Comparison of ENCODE assay signal across 21 cellular contexts in the genomic region with DNA sequence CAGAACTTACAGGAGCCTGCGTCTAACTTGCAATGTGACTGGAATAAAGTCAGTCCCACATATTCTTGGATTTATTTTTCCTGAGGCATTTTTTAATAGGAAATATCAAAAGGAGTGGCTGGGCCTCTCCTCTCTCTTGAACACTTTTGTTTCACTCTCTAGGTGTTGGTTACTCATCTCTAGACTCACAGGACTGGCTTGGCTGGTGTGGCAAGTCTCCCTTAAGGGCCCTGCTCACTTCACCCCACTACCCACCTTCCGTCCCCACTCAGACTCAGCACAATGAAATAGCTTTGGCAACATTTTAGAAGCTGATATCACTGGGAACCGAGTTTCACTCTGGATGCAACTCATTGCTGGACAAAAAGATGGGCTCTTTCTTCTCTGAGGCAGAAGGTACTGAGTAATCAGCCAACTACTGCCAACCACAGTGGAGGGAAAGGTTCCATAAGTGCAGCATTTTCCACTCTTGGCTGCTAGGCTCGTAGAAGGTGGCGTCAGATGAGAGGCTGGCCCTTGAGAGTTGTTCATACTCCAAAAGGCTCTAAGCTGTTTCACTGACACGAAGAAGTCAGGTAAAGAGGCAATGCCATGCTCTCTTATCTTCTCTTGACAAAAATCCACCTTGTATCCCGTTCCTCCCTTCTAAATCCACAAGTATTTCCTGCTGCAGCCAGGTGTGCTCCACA.
A peak's percentile ranks its signal among the peaks of the same experiment; 100 is the strongest.
DNase-seq lines count a peak whose midpoint lies in the region; ATAC-seq and TF ChIP-seq lines count a peak whose summit lies in the region.
"Had no signal": no experiment of that assay in that cellular context is flagged by ENCODE, and none has a peak within 500 bp of the region (broad histone marks: within the 10 kb centered on the region; RNA-seq: fewer than 3 reads in every experiment).

No MANE protein-coding gene starts in this region.

- H3K27ac ChIP-seq in epithelial cell of prostate, result peak overlapping the region; percentile 95
- H3K27ac ChIP-seq in neural progenitor cell, result no peak overlapping the region
- no peak overlapping the region for H3K27ac ChIP-seq in coronary artery
- H3K27ac ChIP-seq: HL-60 had no signal

- H3K9ac ChIP-seq in neural progenitor cell, result no peak overlapping the region
- H3K9ac ChIP-seq: SK-N-SH had no signal

- no peaks in the 10 kb centered on the region for H4K20me1 ChIP-seq in neural progenitor cell (ENCODE audit: low read depth)

- H3K4me3 Mint-ChIP-seq in neural progenitor cell, result peak overlapping the region; percentile 26
- H3K4me3 Mint-ChIP-seq in activated CD8-positive, alpha-beta T cell treated with anti-CD3 and anti-CD28 coated beads, Interleukin-2, amount 10 ng/mL, durations not matched to agents 7 days and 5 days, result no peak overlapping the region
- H3K4me3 Mint-ChIP-seq: CD8-positive, alpha-beta T cell had no signal

- POLR2A ChIA-PET in activated CD8-positive, alpha-beta T cell treated with anti-CD3 and anti-CD28 coated beads, Interleukin-2, amount 10 ng/mL, durations not matched to agents 7 days and 5 days (lab: Charles Lee), result no interaction called here

- H3K4me3 ChIP-seq in neural progenitor cell, result no peak overlapping the region
- H3K4me3 ChIP-seq in coronary artery, result no peak overlapping the region

- H3F3A ChIP-seq in neural progenitor cell (ENCODE audit: low read depth), result peaks cover 8% of the 10 kb centered on the region

- no peak overlapping the region for H3K27ac Mint-ChIP-seq in neural progenitor cell
- no peak overlapping the region for H3K27ac Mint-ChIP-seq in activated CD8-positive, alpha-beta T cell treated with anti-CD3 and anti-CD28 coated beads, Interleukin-2, amount 10 ng/mL, durations not matched to agents 7 days and 5 days
- H3K27ac Mint-ChIP-seq: CD8-positive, alpha-beta T cell had no signal

- DNase-seq in DMS79 (lab: John Stamatoyannopoulos, UW), result peak; percentile 71
- DNase-seq in epithelial cell of prostate (ENCODE audit: low read depth, low spot score), result peak; percentile 82
- no peak for DNase-seq in neural progenitor cell (ENCODE audit: low spot score)
- DNase-seq in coronary artery (ENCODE audit: low spot score), result no peak
- DNase-seq in activated CD8-positive, alpha-beta T cell treated with anti-CD3 and anti-CD28 coated beads, Interleukin-2, amount 10 ng/mL, durations not matched to agents 7 days and 5 days, result no peak
- DNase-seq: activated CD8-positive, alpha-beta memory T cell treated with anti-CD3 and anti-CD28 coated beads, Interleukin-2, amount 50 U/mL, for 48 hours; aorta; CD8-positive, alpha-beta T cell; EL; GOT3; KBM-7; midbrain; NCI-H1048; NCI-H2081 treated with DMSO at 0.1 percent for 48 hours; NCI-H748 treated with DMSO at 0.1 percent for 48 hours; SK-N-SH had no signal

- H3K79me2 ChIP-seq in neural progenitor cell (ENCODE audit: low read depth), result no peaks in the 10 kb centered on the region

- H3K4me1 ChIP-seq in neural progenitor cell, result peaks cover 13% of the 10 kb centered on the region

- H3K36me3 Mint-ChIP-seq in neural progenitor cell, result no peaks in the 10 kb centered on the region
- no peaks in the 10 kb centered on the region for H3K36me3 Mint-ChIP-seq in activated CD8-positive, alpha-beta T cell treated with anti-CD3 and anti-CD28 coated beads, Interleukin-2, amount 10 ng/mL, durations not matched to agents 7 days and 5 days (ENCODE audit: low read depth)
- H3K36me3 Mint-ChIP-seq: CD8-positive, alpha-beta T cell had no signal

- no peaks in the 10 kb centered on the region for H3K27me3 ChIP-seq in neural progenitor cell

- no peak overlapping the region for H2AFZ ChIP-seq in neural progenitor cell (replicated peaks)

- peaks cover 32% of the 10 kb centered on the region for H3K4me1 Mint-ChIP-seq in neural progenitor cell
- no peaks in the 10 kb centered on the region for H3K4me1 Mint-ChIP-seq in activated CD8-positive, alpha-beta T cell treated with anti-CD3 and anti-CD28 coated beads, Interleukin-2, amount 10 ng/mL, durations not matched to agents 7 days and 5 days (ENCODE audit: low read depth)

- H3K36me3 ChIP-seq in neural progenitor cell, result no peaks in the 10 kb centered on the region

- TF ChIP-seq CTCF in neural progenitor cell (IDR thresholded peaks at IDR 0.05), result no peak
- TF ChIP-seq CTCF in coronary artery (IDR thresholded peaks at IDR 0.05), result no peak

- no peak overlapping the region for H3K4me2 ChIP-seq in neural progenitor cell
- H3K4me2 ChIP-seq: SK-N-SH had no signal

- CTCF ChIA-PET in activated CD8-positive, alpha-beta T cell treated with anti-CD3 and anti-CD28 coated beads, Interleukin-2, amount 10 ng/mL, durations not matched to agents 7 days and 5 days (lab: Charles Lee), result no interaction called here

- H3K27me3 Mint-ChIP-seq in neural progenitor cell (ENCODE audit: insufficient read depth, low read depth), result peaks cover 7% of the 10 kb centered on the region
- no peaks in the 10 kb centered on the region for H3K27me3 Mint-ChIP-seq in activated CD8-positive, alpha-beta T cell treated with anti-CD3 and anti-CD28 coated beads, Interleukin-2, amount 10 ng/mL, durations not matched to agents 7 days and 5 days (ENCODE audit: low read depth)

- ATAC-seq in HG03432 (IDR thresholded peaks at IDR 0.05; ENCODE audit: unreplicated experiment), result peak; percentile 38
- ATAC-seq in GM19455 (IDR thresholded peaks at IDR 0.05; ENCODE audit: unreplicated experiment), result no peak
- no peak for ATAC-seq in HG03025 (IDR thresholded peaks at IDR 0.05; ENCODE audit: low FRiP score, unreplicated experiment)
- no peak for ATAC-seq in activated CD8-positive, alpha-beta T cell treated with anti-CD3 and anti-CD28 coated beads, Interleukin-2, amount 10 ng/mL, durations not matched to agents 7 days and 5 days
- ATAC-seq: CD8-positive, alpha-beta T cell; sciatic nerve had no signal

- H3K9me3 Mint-ChIP-seq in neural progenitor cell, result no peaks in the 10 kb centered on the region
- no peaks in the 10 kb centered on the region for H3K9me3 Mint-ChIP-seq in activated CD8-positive, alpha-beta T cell treated with anti-CD3 and anti-CD28 coated beads, Interleukin-2, amount 10 ng/mL, durations not matched to agents 7 days and 5 days (ENCODE audit: insufficient read depth)
- H3K9me3 Mint-ChIP-seq: CD8-positive, alpha-beta T cell had no signal

- H3K9me3 ChIP-seq in neural progenitor cell (ENCODE audit: low read depth), result no peaks in the 10 kb centered on the region
- H3K9me3 ChIP-seq: SK-N-SH had no signal

Comparison
In these comparisons a context has a peak if more than half of its experiments do, and no peak if none do; other contexts are left out.
1. DNase-seq: peak in DMS79 (single experiment) and epithelial cell of prostate (single experiment); none in neural progenitor cell (single experiment), coronary artery (single experiment) and activated CD8-positive, alpha-beta T cell treated with anti-CD3 and anti-CD28 coated beads, Interleukin-2, amount 10 ng/mL, durations not matched to agents 7 days and 5 days (single experiment).